In genomic region chr9:92808726-92809451, GRCh38 we compare ENCODE assay signal across 8 cellular contexts. TPM values are rescaled to one million over a fixed set of nuclear protein-coding genes. Genes with fewer than 3 reads are reported as not detected.
DNase-seq lines count a peak whose midpoint lies in the region; ATAC-seq, FAIRE-seq and TF ChIP-seq lines count a peak whose summit lies in the region.

No MANE protein-coding gene starts in this region.

- H3F3A ChIP-seq in PC-3 (ENCODE audit: low read length, unreplicated experiment): no peaks in the 10 kb centered on the region

- H3K27ac ChIP-seq in PC-3 (ENCODE audit: low read length) (no peak overlapping the region), pancreas (no peak overlapping the region)

- CTCF ChIA-PET in PC-3 (lab: Charles Lee): interaction anchor here (0.6 to 0.7 kb wide), 2 partner anchors 13 to 137 kb away, joined by 3 to 13 read pairs; no protein-coding TSS in a partner anchor

- H3K27me3 ChIP-seq in PC-3 (ENCODE audit: low read length) (peaks cover 42% of the 10 kb centered on the region), pancreas (peaks cover 13 to 70% (median 29%) of the 10 kb centered on the region in 4 donors)

- peak overlapping the region; percentile 80 for H2AFZ ChIP-seq in PC-3 (ENCODE audit: low read length)

- H4K20me1 ChIP-seq in PC-3 (ENCODE audit: low read length): no peaks in the 10 kb centered on the region

- TF ChIP-seq CTCF in PC-3 (conservative IDR thresholded peaks at IDR 0.05; ENCODE audit: low read depth, low read length) (peak; percentile 45), pancreas (IDR thresholded peaks at IDR 0.05) (no peak)

- DNase-seq in COLO668 (lab: John Stamatoyannopoulos, UW; ENCODE audit: unreplicated experiment): peak; percentile 93
- peak; percentile 62 for DNase-seq in PC-3
- peak; percentile 48 for DNase-seq in activated naive CD4-positive, alpha-beta T cell treated with anti-CD3 and anti-CD28 coated beads, Interleukin-2, amount 50 U/mL, for 16 hours
- peak; percentile 23 for DNase-seq in globus pallidus (ENCODE audit: low spot score)
- peak; percentile 51 to 90 (median 71) for DNase-seq in pancreas
- no peak for DNase-seq in cortex of kidney (lab: John Stamatoyannopoulos, UW)

- FAIRE-seq in pancreas (lab: Jason Lieb, UNC): no peak

- no peaks in the 10 kb centered on the region for H3K79me2 ChIP-seq in PC-3 (ENCODE audit: low read length)

- ATAC-seq in HG02678 (IDR thresholded peaks at IDR 0.05; ENCODE audit: unreplicated experiment): peak; percentile 46
- peak; percentile 82 for ATAC-seq in PC-3
- ATAC-seq in pancreas: peak; percentile 87 to 93 (median 92)
- ATAC-seq in GM21619 (IDR thresholded peaks at IDR 0.05; ENCODE audit: unreplicated experiment): no peak

- H3K4me3 ChIP-seq in PC-3 (ENCODE audit: low read length) (peak overlapping the region; percentile 58), pancreas (peak overlapping the region in 3 of 4 donors; percentile 3 to 39 (median 25))

- no peaks in the 10 kb centered on the region for H3K9me3 ChIP-seq in PC-3 (ENCODE audit: low read length)
- H3K9me3 ChIP-seq in pancreas: no peaks in the 10 kb centered on the region

- intact Hi-C loops in PC-3 (cut with micrococcal nuclease) (no loop called here), pancreas (cut with DNase I) (no loop called here)

- 1% methylated on average over 58 to 60 of the region's 60 CpGs for WGBS in pancreas, 2 donors

- BruUV-seq in PC-3 (replicated peaks; lab: Mats Ljungman, UMichigan): no TSS peak

- no peaks in the 10 kb centered on the region for H3K36me3 ChIP-seq in PC-3 (ENCODE audit: low read depth, low read length)
- H3K36me3 ChIP-seq in pancreas: no peaks in the 10 kb centered on the region

- peak overlapping the region; percentile 86 for H3K4me2 ChIP-seq in PC-3 (ENCODE audit: low read length)

- POLR2A ChIA-PET in PC-3 (lab: Charles Lee; ENCODE audit: unreplicated experiment): no interaction called here

- H3K9me2 ChIP-seq in PC-3 (replicated peaks; ENCODE audit: low read length): no peaks in the 10 kb centered on the region

- no peaks in the 10 kb centered on the region; the same call in 1 of the 2 replicates for H3K4me1 ChIP-seq in PC-3 (ENCODE audit: insufficient read depth, low read length)
- H3K4me1 ChIP-seq in pancreas: peaks cover 0 to 13% (median 10%) of the 10 kb centered on the region in 3 donors

- H3K9ac ChIP-seq in PC-3 (ENCODE audit: low read length): no peak overlapping the region

RNA-seq across cellular contexts. Expression of gene BICD2, which starts 44.3 kb away (rescaled TPM):
- total RNA-seq in PC-3 (2014; rRNA removed) (26.3 and 36.9 TPM in 2 replicates), pancreas (10 to 100 TPM in 1 of 6 donors, 1 to 10 TPM in 5; 5.6 to 13.2 (median 6.5) TPM)
- 1 to 10 TPM; 4.9 to 5.4 TPM for polyA plus RNA-seq in pancreas
